ENCODE assay signal across 1 cellular context in the genomic region with DNA sequence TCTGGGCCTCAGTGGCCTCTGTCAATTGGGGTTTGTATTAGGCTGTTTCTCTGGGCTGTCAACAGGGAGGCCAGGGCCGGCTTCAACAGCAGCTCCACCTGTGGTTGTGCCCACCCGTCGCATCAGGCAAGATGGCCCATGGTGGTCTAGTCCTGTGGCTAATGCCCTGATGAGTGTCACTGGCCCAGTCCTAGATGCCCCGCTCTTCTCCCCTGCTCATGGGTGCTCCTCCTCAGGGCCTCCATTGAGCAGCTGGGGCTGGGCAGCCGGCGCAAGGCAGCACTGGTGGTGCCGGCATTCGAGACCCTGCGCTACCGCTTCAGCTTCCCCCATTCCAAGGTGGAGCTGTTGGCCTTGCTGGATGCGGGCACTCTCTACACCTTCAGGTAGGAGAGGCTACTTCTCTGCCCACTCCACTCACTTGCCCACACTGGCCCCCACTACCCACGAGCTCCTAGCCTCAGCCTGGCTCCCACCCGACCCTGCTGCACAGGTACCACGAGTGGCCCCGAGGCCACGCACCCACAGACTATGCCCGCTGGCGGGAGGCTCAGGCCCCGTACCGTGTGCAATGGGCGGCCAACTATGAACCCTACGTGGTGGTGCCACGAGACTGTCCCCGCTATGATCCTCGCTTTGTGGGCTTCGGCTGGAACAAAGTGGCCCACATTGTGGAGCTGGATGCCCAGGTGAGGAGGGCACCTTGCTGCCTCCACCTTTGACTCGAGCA.
TF ChIP-seq lines count a peak whose summit lies in the region.

No MANE protein-coding gene starts in this region.

TF ChIP-seq in H1, 55 proteins besides CTCF, POLR2A, EP300 and RAD21:
- TF ChIP-seq POLR2AphosphoS5 (IDR thresholded peaks at IDR 0.05; ENCODE audit: low read depth, low read length) (0 out of 2 replicates have a peak, but pooled peaks have one; percentile 11), HDAC2 (IDR thresholded peaks at IDR 0.05; ENCODE audit: borderline replicate concordance in 1 of 2, low read depth in 2 of 2, low read length in 2 of 2) (no peak)
